1 cellular context compared by ENCODE assay signal in genomic region chr9:94030318-94031179, GRCh38.
TF ChIP-seq lines count a peak whose summit lies in the region.

No MANE protein-coding gene starts in this region.

TF ChIP-seq in HepG2, 621 proteins besides CTCF, POLR2A, EP300 and RAD21 (continued from another document and continues in another):
- TF ChIP-seq MAX (IDR thresholded peaks at IDR 0.05) (peak; percentile 92), HDAC1 (CRISPR knock-in tag; IDR thresholded peaks at IDR 0.05) (peak; percentile 98), TCF12 (IDR thresholded peaks at IDR 0.05) (no peak), TCF12 (CRISPR knock-in tag; IDR thresholded peaks at IDR 0.05) (no peak), POGZ (CRISPR knock-in tag; IDR thresholded peaks at IDR 0.05) (peak; percentile 84), ZNF782 (CRISPR knock-in tag; IDR thresholded peaks at IDR 0.05; ENCODE audit: borderline replicate concordance) (no peak), TMF1 (CRISPR knock-in tag; IDR thresholded peaks at IDR 0.05; ENCODE audit: low read depth) (peak; percentile 93), NBN (conservative IDR thresholded peaks at IDR 0.05) (no peak), ZNF333 (CRISPR knock-in tag; IDR thresholded peaks at IDR 0.05; ENCODE audit: borderline replicate concordance) (peak; percentile 56; the same call in 1 of the 2 replicates), ETS1 (CRISPR knock-in tag; IDR thresholded peaks at IDR 0.05) (peak; percentile 75; the same call in 1 of the 2 replicates), MNT (IDR thresholded peaks at IDR 0.05) (0 out of 2 replicates have a peak, but pooled peaks have one; percentile 7), KIAA2018 (CRISPR knock-in tag; IDR thresholded peaks at IDR 0.05; ENCODE audit: borderline replicate concordance) (no peak), RCOR2 (CRISPR knock-in tag; IDR thresholded peaks at IDR 0.05) (0 out of 2 replicates have a peak, but pooled peaks have one; percentile 11), ZNF879 (CRISPR knock-in tag; IDR thresholded peaks at IDR 0.05) (no peak; the same call in 1 of the 2 replicates), GABPB1 (CRISPR knock-in tag; IDR thresholded peaks at IDR 0.05) (peak; percentile 73), ZMYM4 (CRISPR knock-in tag; IDR thresholded peaks at IDR 0.05) (peak; percentile 95), ZFYVE20 (CRISPR knock-in tag; IDR thresholded peaks at IDR 0.05; ENCODE audit: borderline replicate concordance, low read depth) (peak; percentile 84), ZNF510 (CRISPR knock-in tag; IDR thresholded peaks at IDR 0.05; ENCODE audit: low read depth) (no peak), HDAC6 (IDR thresholded peaks at IDR 0.05; ENCODE audit: low read depth, low read length) (no peak), FOXC1 (CRISPR knock-in tag; IDR thresholded peaks at IDR 0.05; ENCODE audit: borderline replicate concordance) (0 out of 2 replicates have a peak, but pooled peaks have one; percentile 45), ELF4 (CRISPR knock-in tag; IDR thresholded peaks at IDR 0.05; ENCODE audit: borderline replicate concordance) (no peak), ZMYM2 (CRISPR knock-in tag; IDR thresholded peaks at IDR 0.05) (no peak), CEBPB (IDR thresholded peaks at IDR 0.05; ENCODE audit: borderline replicate concordance, low read depth, low read length) (no peak), SP4 (CRISPR knock-in tag; IDR thresholded peaks at IDR 0.05) (peak; percentile 47; the same call in 1 of the 2 replicates), JUNB (CRISPR knock-in tag; IDR thresholded peaks at IDR 0.05; ENCODE audit: borderline replicate concordance) (no peak), SYNCRIP (IDR thresholded peaks at IDR 0.05; ENCODE audit: insufficient read depth, low read depth, low read length) (no peak), AGO2 (optimal IDR thresholded peaks at IDR 0.05; ENCODE audit: low read depth, low read length) (no peak), ZNF24 (IDR thresholded peaks at IDR 0.05) (no peak), TSC22D2 (CRISPR knock-in tag; IDR thresholded peaks at IDR 0.05; ENCODE audit: borderline replicate concordance) (0 out of 2 replicates have a peak, but pooled peaks have one; percentile 49), NFKB2 (CRISPR knock-in tag; IDR thresholded peaks at IDR 0.05; ENCODE audit: borderline replicate concordance) (peak; percentile 91; the same call in 1 of the 2 replicates), SMARCC2 (IDR thresholded peaks at IDR 0.05) (no peak), ZMAT5 (CRISPR knock-in tag; IDR thresholded peaks at IDR 0.05; ENCODE audit: borderline replicate concordance, low read depth) (no peak), ZC3H4 (CRISPR knock-in tag; IDR thresholded peaks at IDR 0.05; ENCODE audit: borderline replicate concordance) (no peak), MED13 (CRISPR knock-in tag; IDR thresholded peaks at IDR 0.05) (peak; percentile 40; the same call in 1 of the 2 replicates), ZNF781 (CRISPR knock-in tag; IDR thresholded peaks at IDR 0.05; ENCODE audit: borderline replicate concordance, not compliant biosample characterization) (no peak), ZFY (CRISPR knock-in tag; IDR thresholded peaks at IDR 0.05) (peak; percentile 95), MLX (CRISPR knock-in tag; IDR thresholded peaks at IDR 0.05) (peak; percentile 48; the same call in 1 of the 2 replicates), KMT2A (CRISPR knock-in tag; IDR thresholded peaks at IDR 0.05) (peak; percentile 94), MAFK (conservative IDR thresholded peaks at IDR 0.05 in 1 of 2, IDR thresholded peaks at IDR 0.05 in 1 of 2; ENCODE audit: low read length in 2 of 2) (no peak), CHD4 (IDR thresholded peaks at IDR 0.05; ENCODE audit: borderline replicate concordance, low read length) (no peak), ZNF136 (CRISPR knock-in tag; IDR thresholded peaks at IDR 0.05; ENCODE audit: low read depth) (0 out of 2 replicates have a peak, but pooled peaks have one; percentile 52), KLF9 (CRISPR knock-in tag; IDR thresholded peaks at IDR 0.05; ENCODE audit: low read depth) (no peak), ATF5 (CRISPR knock-in tag; IDR thresholded peaks at IDR 0.05; ENCODE audit: low read depth) (peak; percentile 53; the same call in 1 of the 2 replicates), USF2 (IDR thresholded peaks at IDR 0.05; ENCODE audit: low read depth, low read length) (peak; percentile 96), USF2 (CRISPR knock-in tag; IDR thresholded peaks at IDR 0.05; ENCODE audit: borderline replicate concordance) (peak; percentile 93), ZNF720 (CRISPR knock-in tag; IDR thresholded peaks at IDR 0.05) (no peak), ZBTB10 (CRISPR knock-in tag; IDR thresholded peaks at IDR 0.05; ENCODE audit: borderline replicate concordance) (peak; percentile 85), ZFP1 (CRISPR knock-in tag; IDR thresholded peaks at IDR 0.05) (no peak)
